ENCODE assay signal across 1 cellular context in the genomic region with DNA sequence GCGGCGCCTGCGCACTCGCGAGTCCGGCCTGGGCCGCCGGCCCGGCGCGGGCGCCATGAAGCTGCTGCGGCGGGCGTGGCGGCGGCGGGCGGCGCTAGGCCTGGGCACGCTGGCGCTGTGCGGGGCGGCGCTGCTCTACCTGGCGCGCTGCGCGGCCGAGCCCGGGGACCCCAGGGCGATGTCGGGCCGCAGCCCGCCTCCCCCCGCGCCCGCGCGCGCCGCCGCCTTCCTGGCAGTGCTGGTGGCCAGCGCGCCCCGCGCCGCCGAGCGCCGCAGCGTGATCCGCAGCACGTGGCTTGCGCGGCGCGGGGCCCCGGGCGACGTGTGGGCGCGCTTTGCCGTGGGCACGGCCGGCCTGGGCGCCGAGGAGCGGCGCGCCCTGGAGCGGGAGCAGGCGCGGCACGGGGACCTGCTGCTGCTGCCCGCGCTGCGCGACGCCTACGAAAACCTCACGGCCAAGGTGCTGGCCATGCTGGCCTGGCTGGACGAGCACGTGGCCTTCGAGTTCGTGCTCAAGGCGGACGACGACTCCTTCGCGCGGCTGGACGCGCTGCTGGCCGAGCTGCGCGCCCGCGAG.
A peak's percentile ranks its signal among the peaks of the same experiment; 100 is the strongest.
TF ChIP-seq lines count a peak whose summit lies in the region.

Gene B3GALT6, plus strand, starts transcription at position 14 of the 577 bp plus-strand sequence. Its CDS starts 42 bp downstream, at position 56.

TF ChIP-seq in K562, 482 proteins besides CTCF, POLR2A, EP300 and RAD21 (continued from another document and continues in another):
- TF ChIP-seq ETS1 (conservative IDR thresholded peaks at IDR 0.05; ENCODE audit: control insufficient read depth, low read depth, low read length) (peak; percentile 22; the same call in 1 of the 2 replicates), ZFPM2 (CRISPR knock-in tag; IDR thresholded peaks at IDR 0.05) (peak; percentile 78; the same call in 1 of the 2 replicates), BCOR (IDR thresholded peaks at IDR 0.05) (no peak), MYC (IDR thresholded peaks at IDR 0.05; ENCODE audit: low read depth, low read length) (peak; percentile 90; the same call in 1 of the 2 replicates), MYC (CRISPR knock-in tag; IDR thresholded peaks at IDR 0.05; ENCODE audit: borderline replicate concordance, low read depth) (no peak), GTF2F1 (IDR thresholded peaks at IDR 0.05; ENCODE audit: low read depth, low read length) (0 out of 2 replicates have a peak, but pooled peaks have one; percentile 19), JUN (IDR thresholded peaks at IDR 0.05; ENCODE audit: borderline replicate concordance, low read depth, low read length) (no peak; the same call in 1 of the 2 replicates), JUN (CRISPR knock-in tag; IDR thresholded peaks at IDR 0.05; ENCODE audit: borderline replicate concordance) (peak; percentile 38; the same call in 1 of the 2 replicates), RNF2 (IDR thresholded peaks at IDR 0.05) (0 out of 2 replicates have a peak, but pooled peaks have one; percentile 39), ATF2 (CRISPR knock-in tag; IDR thresholded peaks at IDR 0.05) (0 out of 2 replicates have a peak, but pooled peaks have one; percentile 38), PHF20 (IDR thresholded peaks at IDR 0.05; ENCODE audit: partially characterized antibody) (no peak), E2F6 (IDR thresholded peaks at IDR 0.05; ENCODE audit: borderline replicate concordance in 1 of 2, extremely low read depth in 1 of 2, insufficient read depth in 1 of 2, insufficient read length in 1 of 2, low read depth in 1 of 2, low read length in 1 of 2, poor library complexity in 1 of 2, severe bottlenecking in 1 of 2) (peak; percentile 98 to 99), NCOA2 (IDR thresholded peaks at IDR 0.05; ENCODE audit: partially characterized antibody in 2 of 2) (no peak), RBM15 (IDR thresholded peaks at IDR 0.05; ENCODE audit: insufficient read depth, low read length) (no peak), ZC3H4 (CRISPR knock-in tag; IDR thresholded peaks at IDR 0.05; ENCODE audit: borderline replicate concordance) (0 out of 2 replicates have a peak, but pooled peaks have one; percentile 70), RB1 (IDR thresholded peaks at IDR 0.05; ENCODE audit: low read depth) (no peak; the same call in 1 of the 2 replicates), CCAR2 (IDR thresholded peaks at IDR 0.05; ENCODE audit: low read depth, low read length) (no peak), HDAC8 (tag; IDR thresholded peaks at IDR 0.05) (peak; percentile 50; the same call in 1 of the 2 replicates), ZBTB7A (IDR thresholded peaks at IDR 0.05; ENCODE audit: borderline replicate concordance, control insufficient read depth, low read depth, low read length) (0 out of 2 replicates have a peak, but pooled peaks have one; percentile 13), ZNF584 (CRISPR knock-in tag; IDR thresholded peaks at IDR 0.05; ENCODE audit: low read depth) (peak; percentile 53; the same call in 1 of the 2 replicates), ELF1 (tag; IDR thresholded peaks at IDR 0.05) (peak; percentile 42), ZNF311 (CRISPR knock-in tag; IDR thresholded peaks at IDR 0.05) (no peak), ZNF121 (CRISPR knock-in tag; conservative IDR thresholded peaks at IDR 0.05) (no peak), LEF1 (IDR thresholded peaks at IDR 0.05) (no peak), MIER1 (IDR thresholded peaks at IDR 0.05; ENCODE audit: low read depth) (no peak), GTF2A2 (tag; IDR thresholded peaks at IDR 0.05) (peak; percentile 74), FOXK2 (conservative IDR thresholded peaks at IDR 0.05 in 1 of 2, IDR thresholded peaks at IDR 0.05 in 1 of 2; ENCODE audit: low read depth in 2 of 2) (no peak), ZNF41 (CRISPR knock-in tag; conservative IDR thresholded peaks at IDR 0.05) (0 out of 2 replicates have a peak, but pooled peaks have one; percentile 32), FOSL1 (tag; conservative IDR thresholded peaks at IDR 0.05) (peak; percentile 40; the same call in 1 of the 2 replicates), BRCA1 (IDR thresholded peaks at IDR 0.05) (no peak), BRCA1 (CRISPR knock-in tag; IDR thresholded peaks at IDR 0.05) (0 out of 2 replicates have a peak, but pooled peaks have one; percentile 91), FIP1L1 (IDR thresholded peaks at IDR 0.05; ENCODE audit: low read depth, low read length, poor library complexity, severe bottlenecking) (no peak)
- TF ChIP-seq, protein P1, sequence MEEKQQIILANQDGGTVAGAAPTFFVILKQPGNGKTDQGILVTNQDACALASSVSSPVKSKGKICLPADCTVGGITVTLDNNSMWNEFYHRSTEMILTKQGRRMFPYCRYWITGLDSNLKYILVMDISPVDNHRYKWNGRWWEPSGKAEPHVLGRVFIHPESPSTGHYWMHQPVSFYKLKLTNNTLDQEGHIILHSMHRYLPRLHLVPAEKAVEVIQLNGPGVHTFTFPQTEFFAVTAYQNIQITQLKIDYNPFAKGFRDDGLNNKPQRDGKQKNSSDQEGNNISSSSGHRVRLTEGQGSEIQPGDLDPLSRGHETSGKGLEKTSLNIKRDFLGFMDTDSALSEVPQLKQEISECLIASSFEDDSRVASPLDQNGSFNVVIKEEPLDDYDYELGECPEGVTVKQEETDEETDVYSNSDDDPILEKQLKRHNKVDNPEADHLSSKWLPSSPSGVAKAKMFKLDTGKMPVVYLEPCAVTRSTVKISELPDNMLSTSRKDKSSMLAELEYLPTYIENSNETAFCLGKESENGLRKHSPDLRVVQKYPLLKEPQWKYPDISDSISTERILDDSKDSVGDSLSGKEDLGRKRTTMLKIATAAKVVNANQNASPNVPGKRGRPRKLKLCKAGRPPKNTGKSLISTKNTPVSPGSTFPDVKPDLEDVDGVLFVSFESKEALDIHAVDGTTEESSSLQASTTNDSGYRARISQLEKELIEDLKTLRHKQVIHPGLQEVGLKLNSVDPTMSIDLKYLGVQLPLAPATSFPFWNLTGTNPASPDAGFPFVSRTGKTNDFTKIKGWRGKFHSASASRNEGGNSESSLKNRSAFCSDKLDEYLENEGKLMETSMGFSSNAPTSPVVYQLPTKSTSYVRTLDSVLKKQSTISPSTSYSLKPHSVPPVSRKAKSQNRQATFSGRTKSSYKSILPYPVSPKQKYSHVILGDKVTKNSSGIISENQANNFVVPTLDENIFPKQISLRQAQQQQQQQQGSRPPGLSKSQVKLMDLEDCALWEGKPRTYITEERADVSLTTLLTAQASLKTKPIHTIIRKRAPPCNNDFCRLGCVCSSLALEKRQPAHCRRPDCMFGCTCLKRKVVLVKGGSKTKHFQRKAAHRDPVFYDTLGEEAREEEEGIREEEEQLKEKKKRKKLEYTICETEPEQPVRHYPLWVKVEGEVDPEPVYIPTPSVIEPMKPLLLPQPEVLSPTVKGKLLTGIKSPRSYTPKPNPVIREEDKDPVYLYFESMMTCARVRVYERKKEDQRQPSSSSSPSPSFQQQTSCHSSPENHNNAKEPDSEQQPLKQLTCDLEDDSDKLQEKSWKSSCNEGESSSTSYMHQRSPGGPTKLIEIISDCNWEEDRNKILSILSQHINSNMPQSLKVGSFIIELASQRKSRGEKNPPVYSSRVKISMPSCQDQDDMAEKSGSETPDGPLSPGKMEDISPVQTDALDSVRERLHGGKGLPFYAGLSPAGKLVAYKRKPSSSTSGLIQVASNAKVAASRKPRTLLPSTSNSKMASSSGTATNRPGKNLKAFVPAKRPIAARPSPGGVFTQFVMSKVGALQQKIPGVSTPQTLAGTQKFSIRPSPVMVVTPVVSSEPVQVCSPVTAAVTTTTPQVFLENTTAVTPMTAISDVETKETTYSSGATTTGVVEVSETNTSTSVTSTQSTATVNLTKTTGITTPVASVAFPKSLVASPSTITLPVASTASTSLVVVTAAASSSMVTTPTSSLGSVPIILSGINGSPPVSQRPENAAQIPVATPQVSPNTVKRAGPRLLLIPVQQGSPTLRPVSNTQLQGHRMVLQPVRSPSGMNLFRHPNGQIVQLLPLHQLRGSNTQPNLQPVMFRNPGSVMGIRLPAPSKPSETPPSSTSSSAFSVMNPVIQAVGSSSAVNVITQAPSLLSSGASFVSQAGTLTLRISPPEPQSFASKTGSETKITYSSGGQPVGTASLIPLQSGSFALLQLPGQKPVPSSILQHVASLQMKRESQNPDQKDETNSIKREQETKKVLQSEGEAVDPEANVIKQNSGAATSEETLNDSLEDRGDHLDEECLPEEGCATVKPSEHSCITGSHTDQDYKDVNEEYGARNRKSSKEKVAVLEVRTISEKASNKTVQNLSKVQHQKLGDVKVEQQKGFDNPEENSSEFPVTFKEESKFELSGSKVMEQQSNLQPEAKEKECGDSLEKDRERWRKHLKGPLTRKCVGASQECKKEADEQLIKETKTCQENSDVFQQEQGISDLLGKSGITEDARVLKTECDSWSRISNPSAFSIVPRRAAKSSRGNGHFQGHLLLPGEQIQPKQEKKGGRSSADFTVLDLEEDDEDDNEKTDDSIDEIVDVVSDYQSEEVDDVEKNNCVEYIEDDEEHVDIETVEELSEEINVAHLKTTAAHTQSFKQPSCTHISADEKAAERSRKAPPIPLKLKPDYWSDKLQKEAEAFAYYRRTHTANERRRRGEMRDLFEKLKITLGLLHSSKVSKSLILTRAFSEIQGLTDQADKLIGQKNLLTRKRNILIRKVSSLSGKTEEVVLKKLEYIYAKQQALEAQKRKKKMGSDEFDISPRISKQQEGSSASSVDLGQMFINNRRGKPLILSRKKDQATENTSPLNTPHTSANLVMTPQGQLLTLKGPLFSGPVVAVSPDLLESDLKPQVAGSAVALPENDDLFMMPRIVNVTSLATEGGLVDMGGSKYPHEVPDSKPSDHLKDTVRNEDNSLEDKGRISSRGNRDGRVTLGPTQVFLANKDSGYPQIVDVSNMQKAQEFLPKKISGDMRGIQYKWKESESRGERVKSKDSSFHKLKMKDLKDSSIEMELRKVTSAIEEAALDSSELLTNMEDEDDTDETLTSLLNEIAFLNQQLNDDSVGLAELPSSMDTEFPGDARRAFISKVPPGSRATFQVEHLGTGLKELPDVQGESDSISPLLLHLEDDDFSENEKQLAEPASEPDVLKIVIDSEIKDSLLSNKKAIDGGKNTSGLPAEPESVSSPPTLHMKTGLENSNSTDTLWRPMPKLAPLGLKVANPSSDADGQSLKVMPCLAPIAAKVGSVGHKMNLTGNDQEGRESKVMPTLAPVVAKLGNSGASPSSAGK (IDR thresholded peaks at IDR 0.05): peak; percentile 60; the same call in 1 of the 2 replicates
- TF ChIP-seq, protein P2, sequence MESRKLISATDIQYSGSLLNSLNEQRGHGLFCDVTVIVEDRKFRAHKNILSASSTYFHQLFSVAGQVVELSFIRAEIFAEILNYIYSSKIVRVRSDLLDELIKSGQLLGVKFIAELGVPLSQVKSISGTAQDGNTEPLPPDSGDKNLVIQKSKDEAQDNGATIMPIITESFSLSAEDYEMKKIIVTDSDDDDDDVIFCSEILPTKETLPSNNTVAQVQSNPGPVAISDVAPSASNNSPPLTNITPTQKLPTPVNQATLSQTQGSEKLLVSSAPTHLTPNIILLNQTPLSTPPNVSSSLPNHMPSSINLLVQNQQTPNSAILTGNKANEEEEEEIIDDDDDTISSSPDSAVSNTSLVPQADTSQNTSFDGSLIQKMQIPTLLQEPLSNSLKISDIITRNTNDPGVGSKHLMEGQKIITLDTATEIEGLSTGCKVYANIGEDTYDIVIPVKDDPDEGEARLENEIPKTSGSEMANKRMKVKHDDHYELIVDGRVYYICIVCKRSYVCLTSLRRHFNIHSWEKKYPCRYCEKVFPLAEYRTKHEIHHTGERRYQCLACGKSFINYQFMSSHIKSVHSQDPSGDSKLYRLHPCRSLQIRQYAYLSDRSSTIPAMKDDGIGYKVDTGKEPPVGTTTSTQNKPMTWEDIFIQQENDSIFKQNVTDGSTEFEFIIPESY (CRISPR knock-in tag; IDR thresholded peaks at IDR 0.05): no peak
- TF ChIP-seq, protein P3, sequence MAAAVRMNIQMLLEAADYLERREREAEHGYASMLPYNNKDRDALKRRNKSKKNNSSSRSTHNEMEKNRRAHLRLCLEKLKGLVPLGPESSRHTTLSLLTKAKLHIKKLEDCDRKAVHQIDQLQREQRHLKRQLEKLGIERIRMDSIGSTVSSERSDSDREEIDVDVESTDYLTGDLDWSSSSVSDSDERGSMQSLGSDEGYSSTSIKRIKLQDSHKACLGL (CRISPR knock-in tag; IDR thresholded peaks at IDR 0.05; ENCODE audit: borderline replicate concordance, poor library complexity, severe bottlenecking): peak; percentile 68
- TF ChIP-seq, protein P4, sequence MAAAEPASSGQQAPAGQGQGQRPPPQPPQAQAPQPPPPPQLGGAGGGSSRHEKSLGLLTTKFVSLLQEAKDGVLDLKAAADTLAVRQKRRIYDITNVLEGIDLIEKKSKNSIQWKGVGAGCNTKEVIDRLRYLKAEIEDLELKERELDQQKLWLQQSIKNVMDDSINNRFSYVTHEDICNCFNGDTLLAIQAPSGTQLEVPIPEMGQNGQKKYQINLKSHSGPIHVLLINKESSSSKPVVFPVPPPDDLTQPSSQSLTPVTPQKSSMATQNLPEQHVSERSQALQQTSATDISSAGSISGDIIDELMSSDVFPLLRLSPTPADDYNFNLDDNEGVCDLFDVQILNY (CRISPR knock-in tag; IDR thresholded peaks at IDR 0.05): peak; percentile 80; the same call in 1 of the 2 replicates
